2 cellular contexts compared by ENCODE assay signal in the genomic region with DNA sequence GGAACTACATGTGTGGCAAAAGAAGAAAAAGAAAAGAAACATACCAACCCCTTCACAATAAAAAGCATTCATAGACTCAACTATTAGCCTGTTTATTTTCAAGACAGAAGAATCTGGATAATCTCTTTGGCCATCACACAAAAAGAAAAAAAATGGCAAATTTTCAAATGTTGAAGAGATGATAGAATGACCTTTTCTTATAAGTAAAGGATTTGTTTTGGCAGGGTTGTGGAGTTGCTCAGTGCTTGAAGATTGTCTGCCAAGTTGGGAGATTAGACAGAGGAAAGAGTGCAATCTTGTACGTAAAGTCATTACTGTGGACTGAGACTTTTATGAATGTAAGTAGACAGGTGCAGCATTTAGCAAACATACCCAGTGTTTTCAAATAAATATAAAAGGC.
TF ChIP-seq lines count a peak whose summit lies in the region.

No MANE protein-coding gene starts in this region.

TF ChIP-seq in IMR-90, 13 proteins besides CTCF, POLR2A, EP300 and RAD21 (continued from another document):
- TF ChIP-seq RFX5 (IDR thresholded peaks at IDR 0.05; ENCODE audit: low read depth, low read length) (no peak), MXI1 (IDR thresholded peaks at IDR 0.05; ENCODE audit: borderline replicate concordance, low read depth, low read length) (no peak), FOS (IDR thresholded peaks at IDR 0.05; ENCODE audit: low read depth, low read length) (no peak), MAFK (IDR thresholded peaks at IDR 0.05; ENCODE audit: low read depth, low read length) (no peak), BHLHE40 (IDR thresholded peaks at IDR 0.05; ENCODE audit: low read depth, low read length) (no peak)
- TF ChIP-seq, protein P1, sequence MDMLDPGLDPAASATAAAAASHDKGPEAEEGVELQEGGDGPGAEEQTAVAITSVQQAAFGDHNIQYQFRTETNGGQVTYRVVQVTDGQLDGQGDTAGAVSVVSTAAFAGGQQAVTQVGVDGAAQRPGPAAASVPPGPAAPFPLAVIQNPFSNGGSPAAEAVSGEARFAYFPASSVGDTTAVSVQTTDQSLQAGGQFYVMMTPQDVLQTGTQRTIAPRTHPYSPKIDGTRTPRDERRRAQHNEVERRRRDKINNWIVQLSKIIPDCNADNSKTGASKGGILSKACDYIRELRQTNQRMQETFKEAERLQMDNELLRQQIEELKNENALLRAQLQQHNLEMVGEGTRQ (IDR thresholded peaks at IDR 0.05; ENCODE audit: low read depth, low read length): no peak

TF ChIP-seq in SK-N-SH treated with all-trans-retinoic acid at 6 μM for 48 hours, 23 proteins besides CTCF, POLR2A, EP300 and RAD21 (continued from another document):
- no peak for TF ChIP-seq OSR1 (CRISPR knock-in tag; IDR thresholded peaks at IDR 0.05)
- TF ChIP-seq GLIS3 (CRISPR knock-in tag; IDR thresholded peaks at IDR 0.05): no peak
- TF ChIP-seq TCF4 (CRISPR knock-in tag; IDR thresholded peaks at IDR 0.05; ENCODE audit: borderline replicate concordance): no peak
- TF ChIP-seq ZNF70 (CRISPR knock-in tag; IDR thresholded peaks at IDR 0.05): no peak
- TF ChIP-seq ZNF565 (CRISPR knock-in tag; conservative IDR thresholded peaks at IDR 0.05; ENCODE audit: low read depth): no peak
- TF ChIP-seq, protein P2, sequence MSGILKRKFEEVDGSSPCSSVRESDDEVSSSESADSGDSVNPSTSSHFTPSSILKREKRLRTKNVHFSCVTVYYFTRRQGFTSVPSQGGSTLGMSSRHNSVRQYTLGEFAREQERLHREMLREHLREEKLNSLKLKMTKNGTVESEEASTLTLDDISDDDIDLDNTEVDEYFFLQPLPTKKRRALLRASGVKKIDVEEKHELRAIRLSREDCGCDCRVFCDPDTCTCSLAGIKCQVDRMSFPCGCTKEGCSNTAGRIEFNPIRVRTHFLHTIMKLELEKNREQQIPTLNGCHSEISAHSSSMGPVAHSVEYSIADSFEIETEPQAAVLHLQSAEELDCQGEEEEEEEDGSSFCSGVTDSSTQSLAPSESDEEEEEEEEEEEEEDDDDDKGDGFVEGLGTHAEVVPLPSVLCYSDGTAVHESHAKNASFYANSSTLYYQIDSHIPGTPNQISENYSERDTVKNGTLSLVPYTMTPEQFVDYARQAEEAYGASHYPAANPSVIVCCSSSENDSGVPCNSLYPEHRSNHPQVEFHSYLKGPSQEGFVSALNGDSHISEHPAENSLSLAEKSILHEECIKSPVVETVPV (CRISPR knock-in tag; IDR thresholded peaks at IDR 0.05): no peak
- 0 out of 2 replicates have a peak, but pooled peaks have one; percentile 55 for TF ChIP-seq SNAI2 (CRISPR knock-in tag; IDR thresholded peaks at IDR 0.05)
- TF ChIP-seq, protein P3, sequence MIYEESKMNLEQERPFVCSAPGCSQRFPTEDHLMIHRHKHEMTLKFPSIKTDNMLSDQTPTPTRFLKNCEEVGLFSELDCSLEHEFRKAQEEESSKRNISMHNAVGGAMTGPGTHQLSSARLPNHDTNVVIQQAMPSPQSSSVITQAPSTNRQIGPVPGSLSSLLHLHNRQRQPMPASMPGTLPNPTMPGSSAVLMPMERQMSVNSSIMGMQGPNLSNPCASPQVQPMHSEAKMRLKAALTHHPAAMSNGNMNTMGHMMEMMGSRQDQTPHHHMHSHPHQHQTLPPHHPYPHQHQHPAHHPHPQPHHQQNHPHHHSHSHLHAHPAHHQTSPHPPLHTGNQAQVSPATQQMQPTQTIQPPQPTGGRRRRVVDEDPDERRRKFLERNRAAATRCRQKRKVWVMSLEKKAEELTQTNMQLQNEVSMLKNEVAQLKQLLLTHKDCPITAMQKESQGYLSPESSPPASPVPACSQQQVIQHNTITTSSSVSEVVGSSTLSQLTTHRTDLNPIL (CRISPR knock-in tag; IDR thresholded peaks at IDR 0.05; ENCODE audit: low read depth): peak; percentile 34; the same call in 1 of the 2 replicates
- TF ChIP-seq, protein P4, sequence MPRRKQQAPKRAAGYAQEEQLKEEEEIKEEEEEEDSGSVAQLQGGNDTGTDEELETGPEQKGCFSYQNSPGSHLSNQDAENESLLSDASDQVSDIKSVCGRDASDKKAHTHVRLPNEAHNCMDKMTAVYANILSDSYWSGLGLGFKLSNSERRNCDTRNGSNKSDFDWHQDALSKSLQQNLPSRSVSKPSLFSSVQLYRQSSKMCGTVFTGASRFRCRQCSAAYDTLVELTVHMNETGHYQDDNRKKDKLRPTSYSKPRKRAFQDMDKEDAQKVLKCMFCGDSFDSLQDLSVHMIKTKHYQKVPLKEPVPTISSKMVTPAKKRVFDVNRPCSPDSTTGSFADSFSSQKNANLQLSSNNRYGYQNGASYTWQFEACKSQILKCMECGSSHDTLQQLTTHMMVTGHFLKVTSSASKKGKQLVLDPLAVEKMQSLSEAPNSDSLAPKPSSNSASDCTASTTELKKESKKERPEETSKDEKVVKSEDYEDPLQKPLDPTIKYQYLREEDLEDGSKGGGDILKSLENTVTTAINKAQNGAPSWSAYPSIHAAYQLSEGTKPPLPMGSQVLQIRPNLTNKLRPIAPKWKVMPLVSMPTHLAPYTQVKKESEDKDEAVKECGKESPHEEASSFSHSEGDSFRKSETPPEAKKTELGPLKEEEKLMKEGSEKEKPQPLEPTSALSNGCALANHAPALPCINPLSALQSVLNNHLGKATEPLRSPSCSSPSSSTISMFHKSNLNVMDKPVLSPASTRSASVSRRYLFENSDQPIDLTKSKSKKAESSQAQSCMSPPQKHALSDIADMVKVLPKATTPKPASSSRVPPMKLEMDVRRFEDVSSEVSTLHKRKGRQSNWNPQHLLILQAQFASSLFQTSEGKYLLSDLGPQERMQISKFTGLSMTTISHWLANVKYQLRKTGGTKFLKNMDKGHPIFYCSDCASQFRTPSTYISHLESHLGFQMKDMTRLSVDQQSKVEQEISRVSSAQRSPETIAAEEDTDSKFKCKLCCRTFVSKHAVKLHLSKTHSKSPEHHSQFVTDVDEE (CRISPR knock-in tag; IDR thresholded peaks at IDR 0.05): no peak
- TF ChIP-seq, protein P5, sequence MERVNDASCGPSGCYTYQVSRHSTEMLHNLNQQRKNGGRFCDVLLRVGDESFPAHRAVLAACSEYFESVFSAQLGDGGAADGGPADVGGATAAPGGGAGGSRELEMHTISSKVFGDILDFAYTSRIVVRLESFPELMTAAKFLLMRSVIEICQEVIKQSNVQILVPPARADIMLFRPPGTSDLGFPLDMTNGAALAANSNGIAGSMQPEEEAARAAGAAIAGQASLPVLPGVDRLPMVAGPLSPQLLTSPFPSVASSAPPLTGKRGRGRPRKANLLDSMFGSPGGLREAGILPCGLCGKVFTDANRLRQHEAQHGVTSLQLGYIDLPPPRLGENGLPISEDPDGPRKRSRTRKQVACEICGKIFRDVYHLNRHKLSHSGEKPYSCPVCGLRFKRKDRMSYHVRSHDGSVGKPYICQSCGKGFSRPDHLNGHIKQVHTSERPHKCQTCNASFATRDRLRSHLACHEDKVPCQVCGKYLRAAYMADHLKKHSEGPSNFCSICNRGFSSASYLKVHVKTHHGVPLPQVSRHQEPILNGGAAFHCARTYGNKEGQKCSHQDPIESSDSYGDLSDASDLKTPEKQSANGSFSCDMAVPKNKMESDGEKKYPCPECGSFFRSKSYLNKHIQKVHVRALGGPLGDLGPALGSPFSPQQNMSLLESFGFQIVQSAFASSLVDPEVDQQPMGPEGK (CRISPR knock-in tag; IDR thresholded peaks at IDR 0.05; ENCODE audit: borderline replicate concordance): no peak
- TF ChIP-seq ZFP3 (CRISPR knock-in tag; IDR thresholded peaks at IDR 0.05): no peak
- TF ChIP-seq ESRRG (CRISPR knock-in tag; IDR thresholded peaks at IDR 0.05): 0 out of 2 replicates have a peak, but pooled peaks have one; percentile 38
- no peak for TF ChIP-seq RARB (CRISPR knock-in tag; IDR thresholded peaks at IDR 0.05)
- TF ChIP-seq CSDC2 (CRISPR knock-in tag; IDR thresholded peaks at IDR 0.05): no peak
- peak; percentile 94 for TF ChIP-seq ISL1 (CRISPR knock-in tag; IDR thresholded peaks at IDR 0.05)
- TF ChIP-seq ZNF8 (CRISPR knock-in tag; IDR thresholded peaks at IDR 0.05): no peak
